25 cellular contexts compared by ENCODE assay signal in genomic region chr6:44341095-44341890, GRCh38. TPM values are rescaled to one million over a fixed set of nuclear protein-coding genes. Genes with fewer than 3 reads are reported as not detected.
"Had no signal": no experiment of that assay in that cellular context is flagged by ENCODE, and none has a peak within 500 bp of the region (broad histone marks: within the 10 kb centered on the region; RNA-seq: fewer than 3 reads in every experiment).

No MANE protein-coding gene starts in this region.

- H3K36me3 Mint-ChIP-seq: activated naive CD4-positive, alpha-beta T cell treated with anti-CD3 and anti-CD28 coated beads, Interleukin-2, amount 10 ng/mL, durations not matched to agents 7 days and 5 days; activated naive CD8-positive, alpha-beta T cell treated with anti-CD3 and anti-CD28 coated beads for 36 hours; WTC11 had no signal

- H3K4me3 ChIP-seq: cardiac muscle cell had no signal

- H3K9me3 Mint-ChIP-seq: activated CD4-positive, alpha-beta T cell treated with anti-CD3 and anti-CD28 coated beads, Interleukin-2, amount 10 ng/mL, durations not matched to agents 24 days and 14 days; activated naive CD4-positive, alpha-beta T cell treated with anti-CD3 and anti-CD28 coated beads, Interleukin-2, amount 10 ng/mL, durations not matched to agents 7 days and 5 days; activated naive CD8-positive, alpha-beta T cell treated with anti-CD3 and anti-CD28 coated beads for 36 hours; activated T-cell treated with anti-CD3 and anti-CD28 coated beads, Interleukin-2, amount 50 U/mL, for 4 hours; T-helper 1 cell treated with Interleukin-12 subunit alpha and Interleukin-12 subunit beta and Interleukin-4 antibody, amounts not matched to agents 30 μg/mL and 1 μg/mL, for 36 hours; WTC11 had no signal

- H3K36me3 ChIP-seq: brain microvascular endothelial cell, cardiac muscle cell had no signal

- H3K27ac ChIP-seq: brain microvascular endothelial cell, cardiac muscle cell had no signal

- ATAC-seq: activated T-cell treated with anti-CD3 and anti-CD28 coated beads, Interleukin-2, amount 50 U/mL, for 4 hours; Panc1; WTC11 had no signal

- H3K27ac Mint-ChIP-seq: activated CD4-positive, alpha-beta T cell treated with anti-CD3 and anti-CD28 coated beads, Interleukin-2, amount 10 ng/mL, durations not matched to agents 24 days and 14 days; activated naive CD4-positive, alpha-beta T cell treated with anti-CD3 and anti-CD28 coated beads, Interleukin-2, amount 10 ng/mL, durations not matched to agents 7 days and 5 days; activated naive CD8-positive, alpha-beta T cell treated with anti-CD3 and anti-CD28 coated beads for 36 hours; T-helper 1 cell treated with Interleukin-12 subunit alpha and Interleukin-12 subunit beta and Interleukin-4 antibody, amounts not matched to agents 30 μg/mL and 1 μg/mL, for 36 hours; WTC11 had no signal

- DNase-seq: activated CD4-positive, alpha-beta T cell treated with anti-CD3 and anti-CD28 coated beads, Interleukin-2, amount 10 ng/mL, durations not matched to agents 24 days and 14 days; activated CD4-positive, alpha-beta T cell treated with anti-CD3 and anti-CD28 coated beads, Interleukin-2, amount 50 U/mL, for 48 hours; activated CD4-positive, CD25-positive, alpha-beta regulatory T cell treated with anti-CD3 and anti-CD28 coated beads, Interleukin-2, amount 50 U/mL, for 72 hours; activated CD8-positive, alpha-beta memory T cell treated with anti-CD3 and anti-CD28 coated beads for 24 hours; activated gamma-delta T cell; activated naive CD4-positive, alpha-beta T cell treated with anti-CD3 and anti-CD28 coated beads, Interleukin-2, amount 10 ng/mL, durations not matched to agents 7 days and 5 days; activated naive CD8-positive, alpha-beta T cell treated with anti-CD3 and anti-CD28 coated beads for 36 hours; activated T-cell treated with anti-CD3 and anti-CD28 coated beads, Interleukin-2, amount 50 U/mL, for 4 hours; brain microvascular endothelial cell; NCI-H1417 treated with DMSO at 0.1 percent for 48 hours; NCI-H1694; NCI-H2029; NCI-H2107; NCI-H2171 treated with DMSO at 0.1 percent for 48 hours; NCI-H226; NCI-H774; NK-92 treated with Interleukin-12 subunit alpha and Interleukin-12 subunit beta, amount 100 ng/mL, for 24 hours; RPMI8226 had no signal

- H3K4me3 Mint-ChIP-seq: activated CD4-positive, alpha-beta T cell treated with anti-CD3 and anti-CD28 coated beads, Interleukin-2, amount 10 ng/mL, durations not matched to agents 24 days and 14 days; activated naive CD4-positive, alpha-beta T cell treated with anti-CD3 and anti-CD28 coated beads, Interleukin-2, amount 10 ng/mL, durations not matched to agents 7 days and 5 days; activated naive CD8-positive, alpha-beta T cell treated with anti-CD3 and anti-CD28 coated beads for 36 hours; activated T-cell treated with anti-CD3 and anti-CD28 coated beads, Interleukin-2, amount 50 U/mL, for 4 hours; T-helper 1 cell treated with Interleukin-12 subunit alpha and Interleukin-12 subunit beta and Interleukin-4 antibody, amounts not matched to agents 30 μg/mL and 1 μg/mL, for 36 hours had no signal

- H3K4me1 Mint-ChIP-seq: activated CD4-positive, alpha-beta T cell treated with anti-CD3 and anti-CD28 coated beads, Interleukin-2, amount 10 ng/mL, durations not matched to agents 24 days and 14 days; activated naive CD4-positive, alpha-beta T cell treated with anti-CD3 and anti-CD28 coated beads, Interleukin-2, amount 10 ng/mL, durations not matched to agents 7 days and 5 days; activated naive CD8-positive, alpha-beta T cell treated with anti-CD3 and anti-CD28 coated beads for 36 hours had no signal

RNA-seq across cellular contexts. Expression of gene SPATS1, which starts 1.2 kb away (rescaled TPM):
- total RNA-seq: activated CD4-positive, alpha-beta T cell treated with anti-CD3 and anti-CD28 coated beads, Interleukin-2, amount 10 ng/mL, durations not matched to agents 24 days and 14 days; activated naive CD8-positive, alpha-beta T cell treated with anti-CD3 and anti-CD28 coated beads for 36 hours; activated T-cell treated with anti-CD3 and anti-CD28 coated beads, Interleukin-2, amount 50 U/mL, for 4 hours; cardiac muscle cell; NCI-H460; Right ventricle myocardium inferior; WTC11 had no signal
- polyA plus RNA-seq: adipose tissue, cardiac muscle cell had no signal
